Comparison of ENCODE assay signal across 2 cellular contexts in genomic region chr3:168817177-168817576, GRCh38.
TF ChIP-seq lines count a peak whose summit lies in the region.

No MANE protein-coding gene starts in this region.

TF ChIP-seq in GM23338, 12 proteins besides CTCF, POLR2A, EP300 and RAD21 (continued from another document):
- TF ChIP-seq ZNF331 (CRISPR knock-in tag; IDR thresholded peaks at IDR 0.05; ENCODE audit: low read depth) (no peak), ZNF114 (CRISPR knock-in tag; IDR thresholded peaks at IDR 0.05) (no peak), EZH2phosphoT487 (IDR thresholded peaks at IDR 0.05; ENCODE audit: unreplicated experiment) (no peak), JUNB (IDR thresholded peaks at IDR 0.05; ENCODE audit: unreplicated experiment) (no peak), ZNF462 (CRISPR knock-in tag; IDR thresholded peaks at IDR 0.05) (no peak), STAT1 (IDR thresholded peaks at IDR 0.05; ENCODE audit: unreplicated experiment) (no peak), NANOG (IDR thresholded peaks at IDR 0.05; ENCODE audit: borderline replicate concordance) (no peak), POLR2AphosphoS5 (IDR thresholded peaks at IDR 0.05; ENCODE audit: low read depth) (no peak), EZH2 (IDR thresholded peaks at IDR 0.05; ENCODE audit: low read depth, unreplicated experiment) (no peak)
- TF ChIP-seq, protein P1, sequence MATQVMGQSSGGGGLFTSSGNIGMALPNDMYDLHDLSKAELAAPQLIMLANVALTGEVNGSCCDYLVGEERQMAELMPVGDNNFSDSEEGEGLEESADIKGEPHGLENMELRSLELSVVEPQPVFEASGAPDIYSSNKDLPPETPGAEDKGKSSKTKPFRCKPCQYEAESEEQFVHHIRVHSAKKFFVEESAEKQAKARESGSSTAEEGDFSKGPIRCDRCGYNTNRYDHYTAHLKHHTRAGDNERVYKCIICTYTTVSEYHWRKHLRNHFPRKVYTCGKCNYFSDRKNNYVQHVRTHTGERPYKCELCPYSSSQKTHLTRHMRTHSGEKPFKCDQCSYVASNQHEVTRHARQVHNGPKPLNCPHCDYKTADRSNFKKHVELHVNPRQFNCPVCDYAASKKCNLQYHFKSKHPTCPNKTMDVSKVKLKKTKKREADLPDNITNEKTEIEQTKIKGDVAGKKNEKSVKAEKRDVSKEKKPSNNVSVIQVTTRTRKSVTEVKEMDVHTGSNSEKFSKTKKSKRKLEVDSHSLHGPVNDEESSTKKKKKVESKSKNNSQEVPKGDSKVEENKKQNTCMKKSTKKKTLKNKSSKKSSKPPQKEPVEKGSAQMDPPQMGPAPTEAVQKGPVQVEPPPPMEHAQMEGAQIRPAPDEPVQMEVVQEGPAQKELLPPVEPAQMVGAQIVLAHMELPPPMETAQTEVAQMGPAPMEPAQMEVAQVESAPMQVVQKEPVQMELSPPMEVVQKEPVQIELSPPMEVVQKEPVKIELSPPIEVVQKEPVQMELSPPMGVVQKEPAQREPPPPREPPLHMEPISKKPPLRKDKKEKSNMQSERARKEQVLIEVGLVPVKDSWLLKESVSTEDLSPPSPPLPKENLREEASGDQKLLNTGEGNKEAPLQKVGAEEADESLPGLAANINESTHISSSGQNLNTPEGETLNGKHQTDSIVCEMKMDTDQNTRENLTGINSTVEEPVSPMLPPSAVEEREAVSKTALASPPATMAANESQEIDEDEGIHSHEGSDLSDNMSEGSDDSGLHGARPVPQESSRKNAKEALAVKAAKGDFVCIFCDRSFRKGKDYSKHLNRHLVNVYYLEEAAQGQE (IDR thresholded peaks at IDR 0.05; ENCODE audit: unreplicated experiment) = no peak
- TF ChIP-seq, protein P2, sequence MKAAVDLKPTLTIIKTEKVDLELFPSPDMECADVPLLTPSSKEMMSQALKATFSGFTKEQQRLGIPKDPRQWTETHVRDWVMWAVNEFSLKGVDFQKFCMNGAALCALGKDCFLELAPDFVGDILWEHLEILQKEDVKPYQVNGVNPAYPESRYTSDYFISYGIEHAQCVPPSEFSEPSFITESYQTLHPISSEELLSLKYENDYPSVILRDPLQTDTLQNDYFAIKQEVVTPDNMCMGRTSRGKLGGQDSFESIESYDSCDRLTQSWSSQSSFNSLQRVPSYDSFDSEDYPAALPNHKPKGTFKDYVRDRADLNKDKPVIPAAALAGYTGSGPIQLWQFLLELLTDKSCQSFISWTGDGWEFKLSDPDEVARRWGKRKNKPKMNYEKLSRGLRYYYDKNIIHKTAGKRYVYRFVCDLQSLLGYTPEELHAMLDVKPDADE (IDR thresholded peaks at IDR 0.05) = no peak

TF ChIP-seq in H1, 55 proteins besides CTCF, POLR2A, EP300 and RAD21:
- TF ChIP-seq EGR1 (IDR thresholded peaks at IDR 0.05; ENCODE audit: borderline replicate concordance, low read depth, low read length) (no peak), SIRT6 (IDR thresholded peaks at IDR 0.05; ENCODE audit: low read length) (no peak), MAFK (IDR thresholded peaks at IDR 0.05; ENCODE audit: low read depth, low read length) (no peak), ATF2 (IDR thresholded peaks at IDR 0.05; ENCODE audit: low read length) (no peak), SUZ12 (IDR thresholded peaks at IDR 0.05; ENCODE audit: low read length) (no peak), RBBP5 (IDR thresholded peaks at IDR 0.05; ENCODE audit: borderline replicate concordance, low read depth, low read length) (no peak), SRF (IDR thresholded peaks at IDR 0.05; ENCODE audit: low read depth, low read length) (no peak), TCF12 (IDR thresholded peaks at IDR 0.05; ENCODE audit: low read depth, low read length) (no peak), SIN3A (conservative IDR thresholded peaks at IDR 0.05 in 1 of 2, IDR thresholded peaks at IDR 0.05 in 1 of 2; ENCODE audit: low read depth in 1 of 2, low read length in 2 of 2) (no peak), CREB1 (IDR thresholded peaks at IDR 0.05) (no peak), SAP30 (IDR thresholded peaks at IDR 0.05; ENCODE audit: insufficient read depth, insufficient replicate concordance, low read length) (no peak), JUND (IDR thresholded peaks at IDR 0.05; ENCODE audit: low read length) (no peak), POLR2AphosphoS5 (IDR thresholded peaks at IDR 0.05; ENCODE audit: low read depth, low read length) (no peak), TEAD4 (IDR thresholded peaks at IDR 0.05; ENCODE audit: low read depth, low read length) (no peak), TAF7 (optimal IDR thresholded peaks at IDR 0.05; ENCODE audit: borderline replicate concordance, low read depth, low read length) (no peak), GABPA (IDR thresholded peaks at IDR 0.05; ENCODE audit: borderline replicate concordance, insufficient read depth, low read length) (no peak)
- TF ChIP-seq, protein P3, sequence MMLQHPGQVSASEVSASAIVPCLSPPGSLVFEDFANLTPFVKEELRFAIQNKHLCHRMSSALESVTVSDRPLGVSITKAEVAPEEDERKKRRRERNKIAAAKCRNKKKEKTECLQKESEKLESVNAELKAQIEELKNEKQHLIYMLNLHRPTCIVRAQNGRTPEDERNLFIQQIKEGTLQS (IDR thresholded peaks at IDR 0.05; ENCODE audit: insufficient read depth, low read depth, low read length) = no peak
